In the genomic region with DNA sequence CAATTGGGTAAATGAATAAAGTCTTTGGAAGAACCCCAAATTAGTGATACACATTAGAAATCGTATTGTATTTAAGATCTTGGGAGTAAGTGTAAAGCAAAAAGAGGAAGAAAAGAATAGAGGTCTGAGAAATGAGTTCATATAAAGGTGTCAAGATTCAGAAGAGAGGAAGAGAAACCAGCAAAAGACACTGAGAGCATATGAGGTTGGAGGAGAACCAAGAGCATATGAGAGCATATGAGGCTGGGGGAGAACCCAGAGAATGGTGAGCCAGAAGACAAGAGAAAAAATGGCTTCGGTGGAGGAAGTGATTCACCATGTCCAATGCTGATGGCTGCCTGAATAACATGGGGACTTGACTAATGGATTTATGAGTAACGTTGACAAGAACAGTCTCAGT, we compare ENCODE assay signal across 24 cellular contexts.
DNase-seq lines count a peak whose midpoint lies in the region; ATAC-seq and TF ChIP-seq lines count a peak whose summit lies in the region.
"Had no signal": no experiment of that assay in that cellular context is flagged by ENCODE, and none has a peak within 500 bp of the region (broad histone marks: within the 10 kb centered on the region; RNA-seq: fewer than 3 reads in every experiment).

No MANE protein-coding gene starts in this region.

- ATAC-seq in GM18867 (IDR thresholded peaks at IDR 0.05; ENCODE audit: unreplicated experiment) (peak; percentile 91), GM18517 (IDR thresholded peaks at IDR 0.05; ENCODE audit: unreplicated experiment) (no peak)

- DNase-seq in GM06990 (ENCODE audit: extremely low read depth, insufficient read length) (peak; percentile 6), MV-4-11 (lab: John Stamatoyannopoulos, UW) (peak; percentile 96), RKO (ENCODE audit: low spot score) (peak; percentile 65), substantia nigra (lab: John Stamatoyannopoulos, UW) (no peak), pons (ENCODE audit: low spot score) (no peak)
- DNase-seq: ACHN; CD4-positive, alpha-beta T cell; COR-L47; DND-41; GOT3; HCEC 1CT; IMR-90; NCI-H1092; NCI-H1436; NCI-H187 treated with DMSO at 0.1 percent for 48 hours; NCI-H2227 treated with DMSO at 0.1 percent for 48 hours; NCI-H510A; SHP77; SK-N-SH; T-helper 1 cell had no signal

- H3K4me3 ChIP-seq in GM06990 (replicated peaks; ENCODE audit: low read depth, low read length) = no peak overlapping the region
- H3K4me3 ChIP-seq: BLaER1 had no signal

- no peak for TF ChIP-seq CTCF in GM06990 (IDR thresholded peaks at IDR 0.05; ENCODE audit: insufficient read depth, low read length, poor library complexity, severe bottlenecking)

- H3K36me3 ChIP-seq in GM06990 (ENCODE audit: control insufficient read depth, insufficient read depth, low read length) = no peaks in the 10 kb centered on the region
- H3K36me3 ChIP-seq: BLaER1 had no signal

- no peak overlapping the region for H3K27ac ChIP-seq in substantia nigra (ENCODE audit: low read depth, low read length, poor library complexity, severe bottlenecking)
- H3K27ac ChIP-seq: BLaER1, KMS-11 had no signal

- no peaks in the 10 kb centered on the region for H3K27me3 ChIP-seq in GM06990 (replicated peaks; ENCODE audit: control insufficient read depth, insufficient read depth, low read length)
- H3K27me3 ChIP-seq: BLaER1 had no signal

Comparison
In these comparisons a context has a peak if more than half of its experiments do, and no peak if none do; other contexts are left out.
1. DNase-seq: peak in GM06990 (single experiment), MV-4-11 (single experiment) and RKO (single experiment); none in substantia nigra (0 of 49) and pons (single experiment).